Comparison of ENCODE assay signal across 1 cellular context in genomic region chr17:44977740-44978584, GRCh38.
TF ChIP-seq lines count a peak whose summit lies in the region.

No MANE protein-coding gene starts in this region.

TF ChIP-seq in SK-N-SH treated with all-trans-retinoic acid at 6 μM for 48 hours, 23 proteins besides CTCF, POLR2A, EP300 and RAD21 (continued from another document):
- TF ChIP-seq, protein P1, sequence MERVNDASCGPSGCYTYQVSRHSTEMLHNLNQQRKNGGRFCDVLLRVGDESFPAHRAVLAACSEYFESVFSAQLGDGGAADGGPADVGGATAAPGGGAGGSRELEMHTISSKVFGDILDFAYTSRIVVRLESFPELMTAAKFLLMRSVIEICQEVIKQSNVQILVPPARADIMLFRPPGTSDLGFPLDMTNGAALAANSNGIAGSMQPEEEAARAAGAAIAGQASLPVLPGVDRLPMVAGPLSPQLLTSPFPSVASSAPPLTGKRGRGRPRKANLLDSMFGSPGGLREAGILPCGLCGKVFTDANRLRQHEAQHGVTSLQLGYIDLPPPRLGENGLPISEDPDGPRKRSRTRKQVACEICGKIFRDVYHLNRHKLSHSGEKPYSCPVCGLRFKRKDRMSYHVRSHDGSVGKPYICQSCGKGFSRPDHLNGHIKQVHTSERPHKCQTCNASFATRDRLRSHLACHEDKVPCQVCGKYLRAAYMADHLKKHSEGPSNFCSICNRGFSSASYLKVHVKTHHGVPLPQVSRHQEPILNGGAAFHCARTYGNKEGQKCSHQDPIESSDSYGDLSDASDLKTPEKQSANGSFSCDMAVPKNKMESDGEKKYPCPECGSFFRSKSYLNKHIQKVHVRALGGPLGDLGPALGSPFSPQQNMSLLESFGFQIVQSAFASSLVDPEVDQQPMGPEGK (CRISPR knock-in tag; IDR thresholded peaks at IDR 0.05; ENCODE audit: borderline replicate concordance): no peak
- no peak for TF ChIP-seq ZFP30 (CRISPR knock-in tag; IDR thresholded peaks at IDR 0.05)
- TF ChIP-seq, protein P2, sequence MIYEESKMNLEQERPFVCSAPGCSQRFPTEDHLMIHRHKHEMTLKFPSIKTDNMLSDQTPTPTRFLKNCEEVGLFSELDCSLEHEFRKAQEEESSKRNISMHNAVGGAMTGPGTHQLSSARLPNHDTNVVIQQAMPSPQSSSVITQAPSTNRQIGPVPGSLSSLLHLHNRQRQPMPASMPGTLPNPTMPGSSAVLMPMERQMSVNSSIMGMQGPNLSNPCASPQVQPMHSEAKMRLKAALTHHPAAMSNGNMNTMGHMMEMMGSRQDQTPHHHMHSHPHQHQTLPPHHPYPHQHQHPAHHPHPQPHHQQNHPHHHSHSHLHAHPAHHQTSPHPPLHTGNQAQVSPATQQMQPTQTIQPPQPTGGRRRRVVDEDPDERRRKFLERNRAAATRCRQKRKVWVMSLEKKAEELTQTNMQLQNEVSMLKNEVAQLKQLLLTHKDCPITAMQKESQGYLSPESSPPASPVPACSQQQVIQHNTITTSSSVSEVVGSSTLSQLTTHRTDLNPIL (CRISPR knock-in tag; IDR thresholded peaks at IDR 0.05; ENCODE audit: low read depth): no peak
- TF ChIP-seq ZNF8 (CRISPR knock-in tag; IDR thresholded peaks at IDR 0.05): no peak
